8 cellular contexts compared by ENCODE assay signal in the genomic region with DNA sequence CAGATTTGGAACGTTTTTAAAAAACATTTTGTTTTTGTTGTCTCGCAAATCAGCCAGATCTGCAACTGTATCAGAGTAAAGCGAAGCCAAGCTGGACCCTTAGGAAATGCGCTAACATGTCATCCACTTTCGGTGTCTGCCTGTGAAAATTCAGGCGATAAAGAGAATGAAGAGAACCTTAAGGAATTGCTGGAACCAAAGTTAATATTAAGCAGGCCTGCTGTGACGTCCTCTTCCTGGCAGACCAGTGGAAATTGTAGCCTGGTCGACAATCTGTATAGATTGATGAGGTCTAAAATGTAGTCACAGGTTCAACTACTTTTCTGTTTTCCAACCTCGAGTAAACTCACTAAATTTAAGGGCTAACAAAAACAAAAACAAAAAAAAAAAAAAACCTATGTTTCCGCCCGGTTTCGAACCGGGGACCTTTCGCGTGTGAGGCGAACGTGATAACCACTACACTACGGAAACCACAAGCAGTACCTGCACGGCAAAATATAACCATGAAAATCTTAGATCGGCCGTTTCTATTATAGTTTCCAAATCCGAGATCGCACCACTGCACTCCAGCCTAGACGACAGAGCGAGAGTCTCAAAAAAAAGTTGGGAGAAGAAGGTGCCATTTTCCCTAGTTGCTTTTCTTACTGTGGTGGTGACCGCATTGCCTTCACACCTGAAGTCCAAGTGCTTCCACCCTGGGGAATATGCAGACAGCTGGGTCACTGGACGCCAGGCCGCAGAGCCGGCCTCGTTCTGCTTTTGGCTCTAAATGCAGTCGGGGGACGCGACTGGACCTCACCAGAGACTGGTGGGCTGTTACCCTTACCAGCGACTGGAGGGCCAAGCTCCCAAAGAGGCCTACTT.
DNase-seq lines count a peak whose midpoint lies in the region; FAIRE-seq and TF ChIP-seq lines count a peak whose summit lies in the region.
"Not testable (repeated sequence)": the region's sequence is repeated elsewhere in the genome, so short reads cannot be mapped to it uniquely, and the experiment has no call there.

No MANE protein-coding gene starts in this region.

- H3K27ac ChIP-seq in kidney (ENCODE audit: low read depth in 2 of 2, low read length in 2 of 2): not testable (repeated sequence)

- not testable (repeated sequence) for H3K4me1 Mint-ChIP-seq in activated naive CD4-positive, alpha-beta T cell treated with anti-CD3 and anti-CD28 coated beads for 36 hours (ENCODE audit: low read depth); type B pancreatic cell (ENCODE audit: unreplicated experiment)

- H3K4me3 Mint-ChIP-seq in activated naive CD4-positive, alpha-beta T cell treated with anti-CD3 and anti-CD28 coated beads for 36 hours: peak overlapping the region; percentile 15
- peak overlapping the region; percentile 85 for H3K4me3 Mint-ChIP-seq in type B pancreatic cell

- H3K9ac ChIP-seq in kidney (ENCODE audit: low read length in 2 of 2): not testable (repeated sequence)

- not testable (repeated sequence) for TF ChIP-seq CTCF in epithelial cell of proximal tubule (conservative IDR thresholded peaks at IDR 0.05; ENCODE audit: low read depth, low read length); kidney (IDR thresholded peaks at IDR 0.05; ENCODE audit: borderline replicate concordance, extremely low read depth, insufficient read depth); retinal pigment epithelial cell (conservative IDR thresholded peaks at IDR 0.05; ENCODE audit: low read depth, low read length); type B pancreatic cell (conservative IDR thresholded peaks at IDR 0.05)

- intact Hi-C loops in activated naive CD4-positive, alpha-beta T cell treated with anti-CD3 and anti-CD28 coated beads for 36 hours (cut with micrococcal nuclease); kidney (cut with DNase I): not testable (repeated sequence)

- not testable (repeated sequence) for H3K9me3 Mint-ChIP-seq in activated naive CD4-positive, alpha-beta T cell treated with anti-CD3 and anti-CD28 coated beads for 36 hours; type B pancreatic cell

- CTCF ChIA-PET in activated naive CD4-positive, alpha-beta T cell treated with anti-CD3 and anti-CD28 coated beads for 36 hours (lab: Charles Lee): not testable (repeated sequence)

- H3K27ac Mint-ChIP-seq in activated naive CD4-positive, alpha-beta T cell treated with anti-CD3 and anti-CD28 coated beads for 36 hours: peak overlapping the region; percentile 77
- peak overlapping the region; percentile 90 for H3K27ac Mint-ChIP-seq in type B pancreatic cell

- not testable (repeated sequence) for H3K36me3 ChIP-seq in kidney (ENCODE audit: control insufficient read depth in 1 of 2, insufficient read depth in 2 of 2, low read length in 2 of 2)

- not testable (repeated sequence) for H3K9me3 ChIP-seq in kidney (ENCODE audit: control insufficient read depth in 1 of 2, low read length in 2 of 2)

- not testable (repeated sequence) for H3K27me3 Mint-ChIP-seq in activated naive CD4-positive, alpha-beta T cell treated with anti-CD3 and anti-CD28 coated beads for 36 hours (ENCODE audit: low read depth); type B pancreatic cell

- DNase-seq in ELF-1 (ENCODE audit: low read depth, low spot score) (peak; percentile 81), NCI-H1694 (lab: John Stamatoyannopoulos, UW) (peak; percentile 96), SW480 (ENCODE audit: low spot score) (peak; percentile 8), kidney (peak; percentile 53), type B pancreatic cell (ENCODE audit: extremely low spot score, unreplicated experiment) (peak; percentile 68)
- DNase-seq in activated naive CD4-positive, alpha-beta T cell treated with anti-CD3 and anti-CD28 coated beads for 36 hours: peak; percentile 67
- DNase-seq in epithelial cell of proximal tubule (ENCODE audit: low read depth); retinal pigment epithelial cell (ENCODE audit: low read depth): not testable (repeated sequence)

- H3K36me3 Mint-ChIP-seq in activated naive CD4-positive, alpha-beta T cell treated with anti-CD3 and anti-CD28 coated beads for 36 hours (ENCODE audit: low read depth); type B pancreatic cell: not testable (repeated sequence)

- peak overlapping the region; percentile 35 for H3K4me3 ChIP-seq in epithelial cell of proximal tubule (ENCODE audit: low read depth, low read length)
- H3K4me3 ChIP-seq in kidney (ENCODE audit: low read length in 2 of 2): not testable (repeated sequence)
- peak overlapping the region; percentile 55 for H3K4me3 ChIP-seq in retinal pigment epithelial cell (ENCODE audit: low read length)

- FAIRE-seq in kidney (lab: Jason Lieb, UNC): not testable (repeated sequence)

- not testable (repeated sequence) for H3K4me1 ChIP-seq in kidney (ENCODE audit: control insufficient read depth in 1 of 2, insufficient read depth in 1 of 2, low read depth in 1 of 2, low read length in 2 of 2)
